8 cellular contexts compared by ENCODE assay signal in the genomic region with DNA sequence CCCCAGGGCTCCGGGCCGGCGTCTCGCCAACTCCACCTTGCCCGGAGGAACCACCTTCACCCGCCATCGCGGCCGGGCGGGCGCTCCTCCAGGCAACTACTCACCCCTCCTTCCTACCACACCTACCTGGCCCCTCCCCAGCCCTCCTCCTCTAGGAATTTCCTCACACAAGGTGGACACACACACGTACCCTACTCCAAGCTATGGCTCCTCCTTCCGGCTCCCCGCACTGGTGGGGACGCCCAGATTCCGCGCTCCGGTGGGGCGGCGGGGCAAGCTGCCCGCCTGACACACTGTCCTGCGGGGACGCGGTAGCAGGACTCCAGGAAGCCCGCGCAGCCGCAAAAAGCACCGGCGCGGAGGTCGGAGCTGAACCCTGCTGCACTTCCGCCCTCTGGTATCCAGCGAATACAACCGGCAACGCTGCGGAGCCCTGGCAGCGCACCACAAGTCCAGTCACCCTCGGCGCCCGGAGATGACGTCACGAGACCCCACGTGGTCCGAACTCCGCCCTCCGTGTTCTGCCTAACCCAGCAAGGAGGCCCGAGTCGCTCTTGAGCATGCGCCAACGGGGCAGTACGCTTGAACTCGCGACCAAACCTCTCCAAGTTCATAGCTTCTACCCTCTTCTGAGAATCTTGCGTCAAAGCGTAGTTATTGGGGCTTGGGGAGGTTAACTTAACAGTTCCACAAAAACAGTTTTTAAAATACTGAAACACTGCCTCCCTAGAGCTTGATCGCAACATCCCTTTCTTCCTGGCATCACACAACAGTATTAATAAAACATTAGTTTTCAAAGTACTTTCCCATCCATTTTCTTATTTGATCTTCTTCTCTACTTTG. TPM values are rescaled to one million over a fixed set of nuclear protein-coding genes. Genes with fewer than 3 reads are reported as not detected.
DNase-seq lines count a peak whose midpoint lies in the region; ATAC-seq, FAIRE-seq and TF ChIP-seq lines count a peak whose summit lies in the region.

A gene (minus strand): TSS at position 425 of the 843 bp plus-strand sequence. CDS start 9,552 bp downstream, outside the sequence.

- H3K27ac Mint-ChIP-seq in astrocyte (ENCODE audit: unreplicated experiment) = peak within 1 kb of the TSS; percentile 93

- WGBS in right cardiac atrium = 1% methylated on average over 56 of the region's 56 CpGs

- intact Hi-C loops in right cardiac atrium (cut with DNase I) (no loop called here), uterus (cut with DNase I; ENCODE audit: low total_unique reads) (no loop called here)

- H3K9me3 Mint-ChIP-seq in astrocyte (ENCODE audit: unreplicated experiment) = no peaks in the 10 kb centered on the region

- peak; percentile 98 for DNase-seq in NCI-H2029 (lab: John Stamatoyannopoulos, UW)
- peak; percentile 99 for DNase-seq in T-helper 22 cell (ENCODE audit: low read depth)
- peak; percentile 95 for DNase-seq in astrocyte (ENCODE audit: low read depth)
- peak; percentile 100 for DNase-seq in right cardiac atrium
- peak; percentile 97 for DNase-seq in pulmonary artery endothelial cell (ENCODE audit: low read depth, low spot score)
- peak; percentile 99 for DNase-seq in uterus

- peak within 1 kb of the TSS; percentile 94 for H3K9ac ChIP-seq in astrocyte (ENCODE audit: low read length)

- TF ChIP-seq CTCF in astrocyte (IDR thresholded peaks at IDR 0.05; ENCODE audit: insufficient read depth, low read depth, low read length) (no peak), uterus (IDR thresholded peaks at IDR 0.05) (peak in 1 of 4 experiments; percentile 26)

- no peaks in the 10 kb centered on the region for H3K36me3 Mint-ChIP-seq in astrocyte (ENCODE audit: low read depth, unreplicated experiment)

- peak within 1 kb of the TSS; percentile 94 for H3K4me3 Mint-ChIP-seq in astrocyte (ENCODE audit: unreplicated experiment)

- peaks cover 20% of the 10 kb centered on the region for H4K20me1 ChIP-seq in astrocyte (ENCODE audit: insufficient read depth, low read length)

- FAIRE-seq in astrocyte (lab: Jason Lieb, UNC) = peak; percentile 60

- no peaks in the 10 kb centered on the region for H3K36me3 ChIP-seq in astrocyte (ENCODE audit: insufficient read depth, low read length)
- no peaks in the 10 kb centered on the region for H3K36me3 ChIP-seq in uterus

- peaks cover 12% of the 10 kb centered on the region for H3K4me1 Mint-ChIP-seq in astrocyte (ENCODE audit: low read depth, unreplicated experiment)

- H3K4me1 ChIP-seq in astrocyte (ENCODE audit: insufficient read depth, low read length) (peaks cover 10% of the 10 kb centered on the region), right cardiac atrium (ENCODE audit: control insufficient read depth, insufficient read depth, low read length) (peaks cover 3% of the 10 kb centered on the region), uterus (peaks cover 5 to 7% of the 10 kb centered on the region in 2 donors)

- H3K27me3 Mint-ChIP-seq in astrocyte (ENCODE audit: low read depth, unreplicated experiment) = no peaks in the 10 kb centered on the region

- H2AFZ ChIP-seq in astrocyte (ENCODE audit: low read depth, low read length) = peak within 1 kb of the TSS; percentile 86

- H3K79me2 ChIP-seq in astrocyte (ENCODE audit: insufficient read depth, low read length) = peaks cover 47% of the 10 kb centered on the region

- H3K9me3 ChIP-seq in astrocyte (ENCODE audit: insufficient read depth, low read depth, low read length) (no peaks in the 10 kb centered on the region), right cardiac atrium (ENCODE audit: control insufficient read depth, low read length) (no peaks in the 10 kb centered on the region), uterus (no peaks in the 10 kb centered on the region)

- TF ChIP-seq POLR2A in GM18505 (IDR thresholded peaks at IDR 0.05; ENCODE audit: borderline replicate concordance, extremely low read depth, insufficient read depth, insufficient read length) (peak; percentile 92), uterus (IDR thresholded peaks at IDR 0.05) (peak; percentile 71 to 80)

- peak within 1 kb of the TSS; percentile 94 for H3K4me2 ChIP-seq in astrocyte (ENCODE audit: low read length)

- H3K27ac ChIP-seq in astrocyte (ENCODE audit: low read depth, low read length) (peak within 1 kb of the TSS; percentile 86), right cardiac atrium (ENCODE audit: low read length) (peak within 1 kb of the TSS; percentile 74), uterus (peak within 1 kb of the TSS; percentile 83 to 95)

- ATAC-seq in GM18505 (IDR thresholded peaks at IDR 0.05; ENCODE audit: unreplicated experiment) = peak; percentile 97
- peak; percentile 89 for ATAC-seq in HG02973 (IDR thresholded peaks at IDR 0.05; ENCODE audit: unreplicated experiment)
- ATAC-seq in right cardiac atrium = peak; percentile 98 to 99

- peaks cover 7% of the 10 kb centered on the region for H3K27me3 ChIP-seq in astrocyte (ENCODE audit: insufficient read depth, low read length)
- no peaks in the 10 kb centered on the region for H3K27me3 ChIP-seq in right cardiac atrium (ENCODE audit: control insufficient read depth, insufficient read depth)
- no peaks in the 10 kb centered on the region for H3K27me3 ChIP-seq in uterus

- H3K4me3 ChIP-seq in astrocyte (ENCODE audit: insufficient read depth, low read depth, low read length) (peak within 1 kb of the TSS; percentile 95), right cardiac atrium (ENCODE audit: low read length) (peak within 1 kb of the TSS; percentile 74), uterus (peak within 1 kb of the TSS; percentile 89 to 99)

RNA-seq across cellular contexts. Expression of the gene that starts here (rescaled TPM):
- total RNA-seq in astrocyte (37.8 and 39.3 TPM in 2 replicates), right cardiac atrium (10 to 100 TPM; 18.9 to 21.8 (median 20.8) TPM), pulmonary artery endothelial cell (48.2 and 51.5 TPM in 2 replicates), uterus (10 to 100 TPM; 40.0 to 87.9 (median 63.3) TPM)
- polyA plus RNA-seq in right cardiac atrium = 11.2 TPM

Comparison
In these comparisons a context has a peak if more than half of its experiments do, and no peak if none do; other contexts are left out.
1. Peak in every context shown above with its lines: DNase-seq, ATAC-seq, H3K4me3 ChIP-seq and H3K27ac ChIP-seq.